Comparison of ENCODE assay signal across 22 cellular contexts in genomic region chr5:170145462-170145861, GRCh38. TPM values are rescaled to one million over a fixed set of nuclear protein-coding genes. Genes with fewer than 3 reads are reported as not detected.
DNase-seq lines count a peak whose midpoint lies in the region; ATAC-seq and TF ChIP-seq lines count a peak whose summit lies in the region.
"Had no signal": no experiment of that assay in that cellular context is flagged by ENCODE, and none has a peak within 500 bp of the region (broad histone marks: within the 10 kb centered on the region; RNA-seq: fewer than 3 reads in every experiment).

No MANE protein-coding gene starts in this region.

- no peak overlapping the region for H3K18ac ChIP-seq in trophoblast cell (ENCODE audit: low read length)

- H3K9me3 ChIP-seq in trophoblast cell (ENCODE audit: insufficient read depth, low read depth, low read length) = no peaks in the 10 kb centered on the region
- H3K9me3 ChIP-seq: upper lobe of left lung had no signal

- no peak overlapping the region for H3K4ac ChIP-seq in trophoblast cell (ENCODE audit: low read depth, low read length)

- H3K4me1 Mint-ChIP-seq in WTC11 = no peaks in the 10 kb centered on the region

- H2BK12ac ChIP-seq in trophoblast cell (ENCODE audit: low read length) = no peak overlapping the region

- H2BK5ac ChIP-seq in trophoblast cell (ENCODE audit: low read depth, low read length, poor library complexity) = no peak overlapping the region

- ATAC-seq in WTC11 (no peak), GM18858 (IDR thresholded peaks at IDR 0.05; ENCODE audit: unreplicated experiment) (no peak)

- H4K91ac ChIP-seq in trophoblast cell (ENCODE audit: low read depth, low read length) = no peak overlapping the region

- H3K79me1 ChIP-seq in trophoblast cell (ENCODE audit: low read length) = no peaks in the 10 kb centered on the region

- CTCF ChIA-PET in WTC11 (lab: Charles Lee) = interaction anchor here (1.1 kb wide), 2 partner anchors 75 to 81 kb away, joined by 3 to 4 read pairs; no protein-coding TSS in a partner anchor

- H3K4me3 ChIP-seq in NB4 (ENCODE audit: low read depth, low read length) (no peak overlapping the region), trophoblast cell (ENCODE audit: low read depth, low read length) (no peak overlapping the region)
- H3K4me3 ChIP-seq: upper lobe of left lung had no signal

- no CpG with 5 or more reads among the region's 4 CpGs for WGBS in trophoblast cell (ENCODE audit: extremely low coverage, insufficient coverage, insufficient read length)

- no peak overlapping the region for H4K12ac ChIP-seq in trophoblast cell (ENCODE audit: low read depth, low read length)

- TF ChIP-seq POLR2A in NB4 (IDR thresholded peaks at IDR 0.05; ENCODE audit: extremely low read depth, insufficient read length) = no peak

- peaks cover 6% of the 10 kb centered on the region; the same call in 1 of the 2 replicates for H3K9me3 Mint-ChIP-seq in WTC11
- H3K9me3 Mint-ChIP-seq: T-helper 1 cell treated with Interleukin-12 subunit alpha and Interleukin-12 subunit beta and Interleukin-4 antibody, amounts not matched to agents 30 μg/mL and 1 μg/mL, for 36 hours had no signal

- H2BK120ac ChIP-seq in trophoblast cell (ENCODE audit: insufficient read depth, low read length, poor library complexity) = no peak overlapping the region

- H3K27me3 Mint-ChIP-seq in WTC11 (ENCODE audit: low read depth) = no peaks in the 10 kb centered on the region

- H3K36me3 ChIP-seq in trophoblast cell (ENCODE audit: control insufficient read depth in 1 of 2, insufficient read depth in 2 of 2, low read length in 2 of 2) = no peaks in the 10 kb centered on the region
- H3K36me3 ChIP-seq: upper lobe of left lung had no signal

- POLR2A ChIA-PET in WTC11 (lab: Charles Lee) = no interaction called here

- no peak overlapping the region for H3K4me2 ChIP-seq in trophoblast cell (ENCODE audit: low read length)

- H3K14ac ChIP-seq in trophoblast cell (ENCODE audit: low read length) = no peak overlapping the region

- H3K36me3 Mint-ChIP-seq in WTC11 = no peaks in the 10 kb centered on the region

- no peak for TF ChIP-seq CTCF in NB4 (IDR thresholded peaks at IDR 0.05; ENCODE audit: low read depth, low read length)
- TF ChIP-seq CTCF in WTC11 (IDR thresholded peaks at IDR 0.05) = no peak

- no peak overlapping the region for H2AK5ac ChIP-seq in trophoblast cell (ENCODE audit: low read length)

- H3K9ac ChIP-seq in trophoblast cell (ENCODE audit: low read length) = no peak overlapping the region

- no peaks in the 10 kb centered on the region for H3K27me3 ChIP-seq in trophoblast cell (ENCODE audit: insufficient read depth, low read length)
- H3K27me3 ChIP-seq: upper lobe of left lung had no signal

- no peak overlapping the region for H3K27ac Mint-ChIP-seq in WTC11
- H3K27ac Mint-ChIP-seq: T-helper 1 cell treated with Interleukin-12 subunit alpha and Interleukin-12 subunit beta and Interleukin-4 antibody, amounts not matched to agents 30 μg/mL and 1 μg/mL, for 36 hours had no signal

- H3K4me3 Mint-ChIP-seq in WTC11 = no peak overlapping the region
- H3K4me3 Mint-ChIP-seq: T-helper 1 cell treated with Interleukin-12 subunit alpha and Interleukin-12 subunit beta and Interleukin-4 antibody, amounts not matched to agents 30 μg/mL and 1 μg/mL, for 36 hours had no signal

- no peak overlapping the region for H3K23ac ChIP-seq in trophoblast cell (ENCODE audit: low read length)

- peak; percentile 64 for DNase-seq in SIG-M5 treated with dmso at 0.1 percent for 504 hours (lab: John Stamatoyannopoulos, UW; ENCODE audit: unreplicated experiment)
- DNase-seq in SIG-M5 (lab: John Stamatoyannopoulos, UW) = no peak
- peak; percentile 54 for DNase-seq in NB4 (ENCODE audit: low read depth)
- no peak for DNase-seq in WTC11 (ENCODE audit: low spot score)
- peak; percentile 19 to 65 for DNase-seq in trophoblast cell
- DNase-seq in GOT3 (lab: John Stamatoyannopoulos, UW) = no peak
- DNase-seq in NCI-H748 treated with DMSO at 0.1 percent for 48 hours (lab: John Stamatoyannopoulos, UW) = no peak
- DNase-seq: activated effector memory CD4-positive, alpha-beta T cell treated with Interleukin-2 at 50 U/mL for 16 hours; amygdala; C1 segment of cervical spinal cord; cerebellar nuclear complex; DMS79; hippocampal formation; MM.1S; NCI-H69; stimulated activated naive CD4-positive, alpha-beta T cell treated with Interleukin-2 at 50 U/mL for 16 hours; upper lobe of left lung had no signal

- no peak overlapping the region for H3K27ac ChIP-seq in trophoblast cell (ENCODE audit: low read depth, low read length)
- H3K27ac ChIP-seq: RWPE1, upper lobe of left lung had no signal

- H2AFZ ChIP-seq in trophoblast cell (ENCODE audit: insufficient read depth, low read length, poor library complexity) = no peak overlapping the region

- no peak overlapping the region for H4K8ac ChIP-seq in trophoblast cell (ENCODE audit: low read depth, low read length)

- H3K79me2 ChIP-seq in trophoblast cell (ENCODE audit: control insufficient read depth, insufficient read depth, low read length, poor library complexity) = no peaks in the 10 kb centered on the region

- no peaks in the 10 kb centered on the region for H3K4me1 ChIP-seq in trophoblast cell (ENCODE audit: control insufficient read depth in 1 of 2, insufficient read depth in 2 of 2, low read length in 2 of 2)
- H3K4me1 ChIP-seq: upper lobe of left lung had no signal

TF ChIP-seq in WTC11, 78 proteins besides CTCF, POLR2A, EP300 and RAD21:
- TF ChIP-seq EMX1 (CRISPR knock-in tag; IDR thresholded peaks at IDR 0.05) (no peak), USF2 (CRISPR knock-in tag; IDR thresholded peaks at IDR 0.05) (peak; percentile 59)

RNA-seq across cellular contexts. Expression of gene FOXI1, which starts 39.8 kb away (rescaled TPM):
- not detected in 3 replicates for total RNA-seq in WTC11 (2021)
- polyA plus RNA-seq in trophoblast cell (2013) = 0.08 and 0.16 TPM in 2 replicates
- total RNA-seq: A673, mesenteric fat pad had no signal

Comparison
In these comparisons a context has a peak if more than half of its experiments do, and no peak if none do; other contexts are left out.
1. DNase-seq: peak in SIG-M5 treated with dmso at 0.1 percent for 504 hours (single experiment), NB4 (single experiment) and trophoblast cell (2 of 2); none in SIG-M5 (single experiment), WTC11 (single experiment), GOT3 (single experiment) and NCI-H748 treated with DMSO at 0.1 percent for 48 hours (single experiment).